In the genomic region with DNA sequence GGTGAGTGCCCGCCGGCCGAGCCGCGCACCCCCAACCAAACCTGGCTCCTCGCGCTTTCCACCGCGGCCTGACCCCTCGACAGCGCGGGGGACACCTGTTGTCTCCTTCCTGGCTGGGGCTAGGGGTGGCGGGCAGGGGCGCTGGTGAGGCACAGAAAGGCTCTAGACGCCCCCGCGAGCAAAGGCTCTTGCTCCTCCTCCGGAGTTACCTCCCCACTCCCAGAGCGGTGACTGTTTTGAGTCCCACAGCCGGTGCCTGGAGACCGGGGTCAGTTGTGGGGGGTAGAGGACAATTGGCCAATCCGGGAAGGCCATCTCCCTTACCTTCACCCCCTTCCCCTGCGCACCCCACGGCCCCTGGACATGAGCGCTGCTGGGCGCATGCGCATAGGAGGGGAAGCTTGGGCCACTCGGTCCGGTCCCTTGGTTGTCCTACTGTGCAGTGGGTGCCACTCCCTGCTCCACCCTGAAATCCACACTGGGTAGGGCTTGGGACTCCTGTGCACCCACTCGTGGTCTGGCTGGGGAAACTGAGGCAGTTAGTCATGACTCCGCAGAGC, we compare ENCODE assay signal across 1 cellular context.
A peak's percentile ranks its signal among the peaks of the same experiment; 100 is the strongest.
TF ChIP-seq lines count a peak whose summit lies in the region.

No MANE protein-coding gene starts in this region.

TF ChIP-seq in HepG2, 621 proteins besides CTCF, POLR2A, EP300 and RAD21 (continued from another document and continues in another):
- TF ChIP-seq ZNF484 (CRISPR knock-in tag; IDR thresholded peaks at IDR 0.05; ENCODE audit: borderline replicate concordance, low read depth) (no peak), GATAD1 (CRISPR knock-in tag; IDR thresholded peaks at IDR 0.05) (peak; percentile 38; the same call in 1 of the 2 replicates), ZNF672 (CRISPR knock-in tag; IDR thresholded peaks at IDR 0.05) (no peak), ZSCAN12 (CRISPR knock-in tag; IDR thresholded peaks at IDR 0.05) (no peak), ATRX (CRISPR knock-in tag; IDR thresholded peaks at IDR 0.05; ENCODE audit: borderline replicate concordance) (no peak), ZNF788 (CRISPR knock-in tag; IDR thresholded peaks at IDR 0.05; ENCODE audit: borderline replicate concordance) (no peak), CCAR2 (optimal IDR thresholded peaks at IDR 0.05; ENCODE audit: low read depth, low read length) (no peak), HOXA7 (CRISPR knock-in tag; IDR thresholded peaks at IDR 0.05) (0 out of 2 replicates have a peak, but pooled peaks have one; percentile 58), NR2F1 (CRISPR knock-in tag; IDR thresholded peaks at IDR 0.05) (no peak), PTBP1 (IDR thresholded peaks at IDR 0.05; ENCODE audit: low read depth, low read length, poor library complexity, severe bottlenecking) (peak; percentile 60), ZNF563 (CRISPR knock-in tag; IDR thresholded peaks at IDR 0.05) (no peak), SNAPC2 (CRISPR knock-in tag; IDR thresholded peaks at IDR 0.05) (no peak), XBP1 (CRISPR knock-in tag; IDR thresholded peaks at IDR 0.05) (no peak), ZNF605 (CRISPR knock-in tag; IDR thresholded peaks at IDR 0.05) (0 out of 2 replicates have a peak, but pooled peaks have one; percentile 40), KDM2A (CRISPR knock-in tag; IDR thresholded peaks at IDR 0.05; ENCODE audit: borderline replicate concordance, low read depth) (peak; percentile 35; the same call in 1 of the 2 replicates), HIVEP1 (CRISPR knock-in tag; IDR thresholded peaks at IDR 0.05) (no peak), ZNF326 (CRISPR knock-in tag; IDR thresholded peaks at IDR 0.05; ENCODE audit: borderline replicate concordance) (no peak), ZNF709 (CRISPR knock-in tag; IDR thresholded peaks at IDR 0.05) (no peak), BHLHE40 (IDR thresholded peaks at IDR 0.05; ENCODE audit: low read length) (no peak), HNRNPUL1 (IDR thresholded peaks at IDR 0.05; ENCODE audit: low read depth, low read length) (no peak), ZNF670 (CRISPR knock-in tag; IDR thresholded peaks at IDR 0.05; ENCODE audit: borderline replicate concordance) (no peak), KLF9 (CRISPR knock-in tag; IDR thresholded peaks at IDR 0.05; ENCODE audit: low read depth) (no peak), KDM5B (CRISPR knock-in tag; IDR thresholded peaks at IDR 0.05; ENCODE audit: borderline replicate concordance) (no peak), ZNF883 (CRISPR knock-in tag; IDR thresholded peaks at IDR 0.05; ENCODE audit: not compliant biosample characterization) (no peak), NFYB (CRISPR knock-in tag; IDR thresholded peaks at IDR 0.05) (no peak), ATAD3A (CRISPR knock-in tag; IDR thresholded peaks at IDR 0.05) (no peak), HNF4A (CRISPR knock-in tag; IDR thresholded peaks at IDR 0.05) (no peak), SNAI1 (CRISPR knock-in tag; IDR thresholded peaks at IDR 0.05; ENCODE audit: borderline replicate concordance) (no peak), AGO2 (optimal IDR thresholded peaks at IDR 0.05; ENCODE audit: low read depth, low read length) (peak; percentile 34), ZNF619 (CRISPR knock-in tag; IDR thresholded peaks at IDR 0.05) (no peak), ZNF263 (CRISPR knock-in tag; IDR thresholded peaks at IDR 0.05) (no peak), DNMT1 (CRISPR knock-in tag; IDR thresholded peaks at IDR 0.05) (no peak), TEAD3 (CRISPR knock-in tag; optimal IDR thresholded peaks at IDR 0.05; ENCODE audit: borderline replicate concordance) (no peak), ZNF333 (CRISPR knock-in tag; IDR thresholded peaks at IDR 0.05; ENCODE audit: borderline replicate concordance) (no peak), ZNF383 (CRISPR knock-in tag; IDR thresholded peaks at IDR 0.05; ENCODE audit: borderline replicate concordance) (no peak), NR3C1 (CRISPR knock-in tag; IDR thresholded peaks at IDR 0.05) (no peak), ARNTL (CRISPR knock-in tag; IDR thresholded peaks at IDR 0.05) (0 out of 2 replicates have a peak, but pooled peaks have one; percentile 2), ZSCAN22 (CRISPR knock-in tag; IDR thresholded peaks at IDR 0.05) (no peak), TCF7 (IDR thresholded peaks at IDR 0.05; ENCODE audit: low read depth) (no peak), PAX8 (CRISPR knock-in tag; IDR thresholded peaks at IDR 0.05; ENCODE audit: borderline replicate concordance) (0 out of 2 replicates have a peak, but pooled peaks have one; percentile 78), RAD51 (IDR thresholded peaks at IDR 0.05; ENCODE audit: borderline replicate concordance) (no peak), JARID2 (CRISPR knock-in tag; IDR thresholded peaks at IDR 0.05; ENCODE audit: insufficient replicate concordance) (no peak), MBNL3 (CRISPR knock-in tag; conservative IDR thresholded peaks at IDR 0.05) (no peak), ATF7 (IDR thresholded peaks at IDR 0.05) (no peak), ATF7 (CRISPR knock-in tag; IDR thresholded peaks at IDR 0.05) (no peak), ZNF816 (CRISPR knock-in tag; IDR thresholded peaks at IDR 0.05; ENCODE audit: borderline replicate concordance) (no peak)
- TF ChIP-seq, protein P1, sequence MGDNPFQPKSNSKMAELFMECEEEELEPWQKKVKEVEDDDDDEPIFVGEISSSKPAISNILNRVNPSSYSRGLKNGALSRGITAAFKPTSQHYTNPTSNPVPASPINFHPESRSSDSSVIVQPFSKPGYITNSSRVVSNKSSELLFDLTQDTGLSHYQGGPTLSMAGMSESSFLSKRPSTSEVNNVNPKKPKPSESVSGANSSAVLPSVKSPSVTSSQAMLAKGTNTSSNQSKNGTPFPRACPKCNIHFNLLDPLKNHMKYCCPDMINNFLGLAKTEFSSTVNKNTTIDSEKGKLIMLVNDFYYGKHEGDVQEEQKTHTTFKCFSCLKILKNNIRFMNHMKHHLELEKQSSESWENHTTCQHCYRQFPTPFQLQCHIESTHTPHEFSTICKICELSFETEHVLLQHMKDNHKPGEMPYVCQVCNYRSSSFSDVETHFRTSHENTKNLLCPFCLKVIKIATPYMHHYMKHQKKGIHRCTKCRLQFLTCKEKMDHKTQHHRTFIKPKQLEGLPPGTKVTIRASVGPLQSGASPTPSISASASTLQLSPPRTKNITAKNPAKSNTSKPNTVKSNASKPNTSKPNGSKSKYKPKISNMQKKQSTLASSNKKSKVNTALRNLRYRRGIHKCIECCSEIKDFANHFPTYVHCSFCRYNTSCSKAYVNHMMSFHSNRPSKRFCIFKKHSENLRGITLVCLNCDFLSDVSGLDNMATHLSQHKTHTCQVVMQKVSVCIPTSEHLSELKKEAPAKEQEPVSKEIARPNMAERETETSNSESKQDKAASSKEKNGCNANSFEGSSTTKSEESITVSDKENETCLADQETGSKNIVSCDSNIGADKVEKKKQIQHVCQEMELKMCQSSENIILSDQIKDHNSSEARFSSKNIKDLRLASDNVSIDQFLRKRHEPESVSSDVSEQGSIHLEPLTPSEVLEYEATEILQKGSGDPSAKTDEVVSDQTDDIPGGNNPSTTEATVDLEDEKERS (CRISPR knock-in tag; IDR thresholded peaks at IDR 0.05): no peak
- TF ChIP-seq, protein P2, sequence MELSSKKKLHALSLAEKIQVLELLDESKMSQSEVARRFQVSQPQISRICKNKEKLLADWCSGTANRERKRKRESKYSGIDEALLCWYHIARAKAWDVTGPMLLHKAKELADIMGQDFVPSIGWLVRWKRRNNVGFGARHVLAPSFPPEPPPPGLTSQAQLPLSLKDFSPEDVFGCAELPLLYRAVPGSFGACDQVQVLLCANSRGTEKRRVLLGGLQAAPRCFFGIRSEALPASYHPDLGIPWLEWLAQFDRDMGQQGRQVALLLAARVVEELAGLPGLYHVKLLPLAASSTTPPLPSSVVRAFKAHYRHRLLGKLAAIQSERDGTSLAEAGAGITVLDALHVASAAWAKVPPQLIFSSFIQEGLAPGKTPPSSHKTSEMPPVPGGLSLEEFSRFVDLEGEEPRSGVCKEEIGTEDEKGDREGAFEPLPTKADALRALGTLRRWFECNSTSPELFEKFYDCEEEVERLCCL (CRISPR knock-in tag; IDR thresholded peaks at IDR 0.05; ENCODE audit: borderline replicate concordance): peak; percentile 70; the same call in 1 of the 2 replicates
- TF ChIP-seq, protein P3, sequence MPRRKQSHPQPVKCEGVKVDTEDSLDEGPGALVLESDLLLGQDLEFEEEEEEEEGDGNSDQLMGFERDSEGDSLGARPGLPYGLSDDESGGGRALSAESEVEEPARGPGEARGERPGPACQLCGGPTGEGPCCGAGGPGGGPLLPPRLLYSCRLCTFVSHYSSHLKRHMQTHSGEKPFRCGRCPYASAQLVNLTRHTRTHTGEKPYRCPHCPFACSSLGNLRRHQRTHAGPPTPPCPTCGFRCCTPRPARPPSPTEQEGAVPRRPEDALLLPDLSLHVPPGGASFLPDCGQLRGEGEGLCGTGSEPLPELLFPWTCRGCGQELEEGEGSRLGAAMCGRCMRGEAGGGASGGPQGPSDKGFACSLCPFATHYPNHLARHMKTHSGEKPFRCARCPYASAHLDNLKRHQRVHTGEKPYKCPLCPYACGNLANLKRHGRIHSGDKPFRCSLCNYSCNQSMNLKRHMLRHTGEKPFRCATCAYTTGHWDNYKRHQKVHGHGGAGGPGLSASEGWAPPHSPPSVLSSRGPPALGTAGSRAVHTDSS (CRISPR knock-in tag; conservative IDR thresholded peaks at IDR 0.05): no peak
- TF ChIP-seq, protein P4, sequence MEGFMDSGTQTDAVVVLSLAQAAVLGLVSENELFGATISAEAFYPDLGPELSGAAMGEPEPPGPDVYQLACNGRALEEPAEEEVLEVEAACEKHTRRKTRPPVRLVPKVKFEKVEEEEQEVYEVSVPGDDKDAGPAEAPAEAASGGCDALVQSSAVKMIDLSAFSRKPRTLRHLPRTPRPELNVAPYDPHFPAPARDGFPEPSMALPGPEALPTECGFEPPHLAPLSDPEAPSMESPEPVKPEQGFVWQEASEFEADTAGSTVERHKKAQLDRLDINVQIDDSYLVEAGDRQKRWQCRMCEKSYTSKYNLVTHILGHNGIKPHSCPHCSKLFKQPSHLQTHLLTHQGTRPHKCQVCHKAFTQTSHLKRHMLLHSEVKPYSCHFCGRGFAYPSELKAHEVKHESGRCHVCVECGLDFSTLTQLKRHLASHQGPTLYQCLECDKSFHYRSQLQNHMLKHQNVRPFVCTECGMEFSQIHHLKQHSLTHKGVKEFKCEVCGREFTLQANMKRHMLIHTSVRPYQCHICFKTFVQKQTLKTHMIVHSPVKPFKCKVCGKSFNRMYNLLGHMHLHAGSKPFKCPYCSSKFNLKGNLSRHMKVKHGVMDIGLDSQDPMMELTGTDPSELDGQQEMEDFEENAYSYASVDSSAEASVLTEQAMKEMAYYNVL (CRISPR knock-in tag; IDR thresholded peaks at IDR 0.05; ENCODE audit: borderline replicate concordance): no peak
- TF ChIP-seq, protein P5, sequence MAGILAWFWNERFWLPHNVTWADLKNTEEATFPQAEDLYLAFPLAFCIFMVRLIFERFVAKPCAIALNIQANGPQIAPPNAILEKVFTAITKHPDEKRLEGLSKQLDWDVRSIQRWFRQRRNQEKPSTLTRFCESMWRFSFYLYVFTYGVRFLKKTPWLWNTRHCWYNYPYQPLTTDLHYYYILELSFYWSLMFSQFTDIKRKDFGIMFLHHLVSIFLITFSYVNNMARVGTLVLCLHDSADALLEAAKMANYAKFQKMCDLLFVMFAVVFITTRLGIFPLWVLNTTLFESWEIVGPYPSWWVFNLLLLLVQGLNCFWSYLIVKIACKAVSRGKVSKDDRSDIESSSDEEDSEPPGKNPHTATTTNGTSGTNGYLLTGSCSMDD (CRISPR knock-in tag; IDR thresholded peaks at IDR 0.05): no peak
- TF ChIP-seq, protein P6, sequence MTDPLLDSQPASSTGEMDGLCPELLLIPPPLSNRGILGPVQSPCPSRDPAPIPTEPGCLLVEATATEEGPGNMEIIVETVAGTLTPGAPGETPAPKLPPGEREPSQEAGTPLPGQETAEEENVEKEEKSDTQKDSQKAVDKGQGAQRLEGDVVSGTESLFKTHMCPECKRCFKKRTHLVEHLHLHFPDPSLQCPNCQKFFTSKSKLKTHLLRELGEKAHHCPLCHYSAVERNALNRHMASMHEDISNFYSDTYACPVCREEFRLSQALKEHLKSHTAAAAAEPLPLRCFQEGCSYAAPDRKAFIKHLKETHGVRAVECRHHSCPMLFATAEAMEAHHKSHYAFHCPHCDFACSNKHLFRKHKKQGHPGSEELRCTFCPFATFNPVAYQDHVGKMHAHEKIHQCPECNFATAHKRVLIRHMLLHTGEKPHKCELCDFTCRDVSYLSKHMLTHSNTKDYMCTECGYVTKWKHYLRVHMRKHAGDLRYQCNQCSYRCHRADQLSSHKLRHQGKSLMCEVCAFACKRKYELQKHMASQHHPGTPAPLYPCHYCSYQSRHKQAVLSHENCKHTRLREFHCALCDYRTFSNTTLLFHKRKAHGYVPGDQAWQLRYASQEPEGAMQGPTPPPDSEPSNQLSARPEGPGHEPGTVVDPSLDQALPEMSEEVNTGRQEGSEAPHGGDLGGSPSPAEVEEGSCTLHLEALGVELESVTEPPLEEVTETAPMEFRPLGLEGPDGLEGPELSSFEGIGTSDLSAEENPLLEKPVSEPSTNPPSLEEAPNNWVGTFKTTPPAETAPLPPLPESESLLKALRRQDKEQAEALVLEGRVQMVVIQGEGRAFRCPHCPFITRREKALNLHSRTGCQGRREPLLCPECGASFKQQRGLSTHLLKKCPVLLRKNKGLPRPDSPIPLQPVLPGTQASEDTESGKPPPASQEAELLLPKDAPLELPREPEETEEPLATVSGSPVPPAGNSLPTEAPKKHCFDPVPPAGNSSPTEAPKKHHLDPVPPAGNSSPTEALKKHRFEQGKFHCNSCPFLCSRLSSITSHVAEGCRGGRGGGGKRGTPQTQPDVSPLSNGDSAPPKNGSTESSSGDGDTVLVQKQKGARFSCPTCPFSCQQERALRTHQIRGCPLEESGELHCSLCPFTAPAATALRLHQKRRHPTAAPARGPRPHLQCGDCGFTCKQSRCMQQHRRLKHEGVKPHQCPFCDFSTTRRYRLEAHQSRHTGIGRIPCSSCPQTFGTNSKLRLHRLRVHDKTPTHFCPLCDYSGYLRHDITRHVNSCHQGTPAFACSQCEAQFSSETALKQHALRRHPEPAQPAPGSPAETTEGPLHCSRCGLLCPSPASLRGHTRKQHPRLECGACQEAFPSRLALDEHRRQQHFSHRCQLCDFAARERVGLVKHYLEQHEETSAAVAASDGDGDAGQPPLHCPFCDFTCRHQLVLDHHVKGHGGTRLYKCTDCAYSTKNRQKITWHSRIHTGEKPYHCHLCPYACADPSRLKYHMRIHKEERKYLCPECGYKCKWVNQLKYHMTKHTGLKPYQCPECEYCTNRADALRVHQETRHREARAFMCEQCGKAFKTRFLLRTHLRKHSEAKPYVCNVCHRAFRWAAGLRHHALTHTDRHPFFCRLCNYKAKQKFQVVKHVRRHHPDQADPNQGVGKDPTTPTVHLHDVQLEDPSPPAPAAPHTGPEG (CRISPR knock-in tag; IDR thresholded peaks at IDR 0.05): no peak
- TF ChIP-seq, protein P7, sequence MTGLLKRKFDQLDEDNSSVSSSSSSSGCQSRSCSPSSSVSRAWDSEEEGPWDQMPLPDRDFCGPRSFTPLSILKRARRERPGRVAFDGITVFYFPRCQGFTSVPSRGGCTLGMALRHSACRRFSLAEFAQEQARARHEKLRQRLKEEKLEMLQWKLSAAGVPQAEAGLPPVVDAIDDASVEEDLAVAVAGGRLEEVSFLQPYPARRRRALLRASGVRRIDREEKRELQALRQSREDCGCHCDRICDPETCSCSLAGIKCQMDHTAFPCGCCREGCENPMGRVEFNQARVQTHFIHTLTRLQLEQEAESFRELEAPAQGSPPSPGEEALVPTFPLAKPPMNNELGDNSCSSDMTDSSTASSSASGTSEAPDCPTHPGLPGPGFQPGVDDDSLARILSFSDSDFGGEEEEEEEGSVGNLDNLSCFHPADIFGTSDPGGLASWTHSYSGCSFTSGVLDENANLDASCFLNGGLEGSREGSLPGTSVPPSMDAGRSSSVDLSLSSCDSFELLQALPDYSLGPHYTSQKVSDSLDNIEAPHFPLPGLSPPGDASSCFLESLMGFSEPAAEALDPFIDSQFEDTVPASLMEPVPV (CRISPR knock-in tag; IDR thresholded peaks at IDR 0.05): no peak
